Comparison of ENCODE assay signal across 2 cellular contexts in the genomic region with DNA sequence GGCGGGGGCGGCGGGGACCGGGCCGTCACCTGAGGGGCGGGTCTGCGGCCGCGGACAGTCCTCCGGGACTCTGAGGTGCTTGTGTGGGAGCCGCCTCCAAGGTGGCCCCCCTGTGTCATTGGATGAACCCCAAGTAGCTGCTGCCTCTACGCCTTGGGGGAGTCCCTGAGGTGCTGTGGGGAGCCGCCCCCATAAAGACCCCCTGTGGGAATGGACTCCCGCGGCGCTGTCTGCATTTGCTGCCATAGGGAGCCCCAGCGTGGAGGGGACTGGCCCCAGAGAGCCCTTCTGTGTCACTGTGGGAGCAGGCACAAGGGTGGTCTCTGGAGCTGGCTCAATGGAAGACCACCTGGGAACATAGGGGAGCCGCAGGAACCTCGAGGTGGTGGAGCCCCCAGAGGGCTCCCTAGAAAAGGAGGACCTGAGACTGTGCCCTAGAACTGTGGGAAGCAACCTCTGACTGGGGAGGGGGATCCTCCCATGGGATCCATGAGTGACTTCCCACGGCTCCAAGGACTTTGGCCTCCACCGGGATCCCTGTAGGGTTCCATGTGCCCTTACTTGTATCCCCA.
TF ChIP-seq lines count a peak whose summit lies in the region.

No MANE protein-coding gene starts in this region.

TF ChIP-seq in HepG2, 621 proteins besides CTCF, POLR2A, EP300 and RAD21:
- TF ChIP-seq TAF15 (IDR thresholded peaks at IDR 0.05; ENCODE audit: low read depth, low read length, poor library complexity, severe bottlenecking): no peak
- TF ChIP-seq ASH2L (IDR thresholded peaks at IDR 0.05; ENCODE audit: insufficient read length, low read depth, low read length): no peak
- TF ChIP-seq, protein P1, sequence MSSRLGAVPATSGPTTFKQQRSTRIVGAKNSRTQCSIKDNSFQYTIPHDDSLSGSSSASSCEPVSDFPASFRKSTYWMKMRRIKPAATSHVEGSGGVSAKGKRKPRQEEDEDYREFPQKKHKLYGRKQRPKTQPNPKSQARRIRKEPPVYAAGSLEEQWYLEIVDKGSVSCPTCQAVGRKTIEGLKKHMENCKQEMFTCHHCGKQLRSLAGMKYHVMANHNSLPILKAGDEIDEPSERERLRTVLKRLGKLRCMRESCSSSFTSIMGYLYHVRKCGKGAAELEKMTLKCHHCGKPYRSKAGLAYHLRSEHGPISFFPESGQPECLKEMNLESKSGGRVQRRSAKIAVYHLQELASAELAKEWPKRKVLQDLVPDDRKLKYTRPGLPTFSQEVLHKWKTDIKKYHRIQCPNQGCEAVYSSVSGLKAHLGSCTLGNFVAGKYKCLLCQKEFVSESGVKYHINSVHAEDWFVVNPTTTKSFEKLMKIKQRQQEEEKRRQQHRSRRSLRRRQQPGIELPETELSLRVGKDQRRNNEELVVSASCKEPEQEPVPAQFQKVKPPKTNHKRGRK (CRISPR knock-in tag; IDR thresholded peaks at IDR 0.05): no peak
- no peak for TF ChIP-seq ZNF331 (CRISPR knock-in tag; IDR thresholded peaks at IDR 0.05)
- TF ChIP-seq ZNF431 (CRISPR knock-in tag; IDR thresholded peaks at IDR 0.05; ENCODE audit: borderline replicate concordance, low read depth): no peak
- TF ChIP-seq RBAK (CRISPR knock-in tag; IDR thresholded peaks at IDR 0.05): no peak
- TF ChIP-seq, protein P2, sequence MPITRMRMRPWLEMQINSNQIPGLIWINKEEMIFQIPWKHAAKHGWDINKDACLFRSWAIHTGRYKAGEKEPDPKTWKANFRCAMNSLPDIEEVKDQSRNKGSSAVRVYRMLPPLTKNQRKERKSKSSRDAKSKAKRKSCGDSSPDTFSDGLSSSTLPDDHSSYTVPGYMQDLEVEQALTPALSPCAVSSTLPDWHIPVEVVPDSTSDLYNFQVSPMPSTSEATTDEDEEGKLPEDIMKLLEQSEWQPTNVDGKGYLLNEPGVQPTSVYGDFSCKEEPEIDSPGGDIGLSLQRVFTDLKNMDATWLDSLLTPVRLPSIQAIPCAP (CRISPR knock-in tag; IDR thresholded peaks at IDR 0.05; ENCODE audit: low read depth): no peak
- no peak for TF ChIP-seq MTF1 (CRISPR knock-in tag; IDR thresholded peaks at IDR 0.05)
- no peak for TF ChIP-seq ZFP1 (CRISPR knock-in tag; IDR thresholded peaks at IDR 0.05)
- no peak for TF ChIP-seq SSRP1 (CRISPR knock-in tag; IDR thresholded peaks at IDR 0.05)
- TF ChIP-seq SAFB2 (CRISPR knock-in tag; IDR thresholded peaks at IDR 0.05; ENCODE audit: borderline replicate concordance, low read depth): no peak
- TF ChIP-seq, protein P3, sequence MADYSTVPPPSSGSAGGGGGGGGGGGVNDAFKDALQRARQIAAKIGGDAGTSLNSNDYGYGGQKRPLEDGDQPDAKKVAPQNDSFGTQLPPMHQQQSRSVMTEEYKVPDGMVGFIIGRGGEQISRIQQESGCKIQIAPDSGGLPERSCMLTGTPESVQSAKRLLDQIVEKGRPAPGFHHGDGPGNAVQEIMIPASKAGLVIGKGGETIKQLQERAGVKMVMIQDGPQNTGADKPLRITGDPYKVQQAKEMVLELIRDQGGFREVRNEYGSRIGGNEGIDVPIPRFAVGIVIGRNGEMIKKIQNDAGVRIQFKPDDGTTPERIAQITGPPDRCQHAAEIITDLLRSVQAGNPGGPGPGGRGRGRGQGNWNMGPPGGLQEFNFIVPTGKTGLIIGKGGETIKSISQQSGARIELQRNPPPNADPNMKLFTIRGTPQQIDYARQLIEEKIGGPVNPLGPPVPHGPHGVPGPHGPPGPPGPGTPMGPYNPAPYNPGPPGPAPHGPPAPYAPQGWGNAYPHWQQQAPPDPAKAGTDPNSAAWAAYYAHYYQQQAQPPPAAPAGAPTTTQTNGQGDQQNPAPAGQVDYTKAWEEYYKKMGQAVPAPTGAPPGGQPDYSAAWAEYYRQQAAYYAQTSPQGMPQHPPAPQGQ (CRISPR knock-in tag; IDR thresholded peaks at IDR 0.05; ENCODE audit: borderline replicate concordance): no peak
- TF ChIP-seq HOXA9 (CRISPR knock-in tag; IDR thresholded peaks at IDR 0.05; ENCODE audit: borderline replicate concordance): no peak
- TF ChIP-seq BHLHE40 (IDR thresholded peaks at IDR 0.05; ENCODE audit: low read length): no peak
- no peak for TF ChIP-seq ZBTB7A (CRISPR knock-in tag; IDR thresholded peaks at IDR 0.05)

TF ChIP-seq in GM12891, 5 proteins besides CTCF, POLR2A, EP300 and RAD21:
- TF ChIP-seq TAF1 (IDR thresholded peaks at IDR 0.05; ENCODE audit: low read depth, low read length): no peak
- TF ChIP-seq POU2F2 (IDR thresholded peaks at IDR 0.05; ENCODE audit: low read depth, low read length): no peak
- TF ChIP-seq SPI1 (IDR thresholded peaks at IDR 0.05; ENCODE audit: low read depth, low read length): no peak
- TF ChIP-seq PAX5 (IDR thresholded peaks at IDR 0.05; ENCODE audit: insufficient read depth, low read length, severe bottlenecking): no peak
- TF ChIP-seq POLR2AphosphoS5 (IDR thresholded peaks at IDR 0.05; ENCODE audit: low read depth, low read length): no peak
